ENCODE assay signal across 10 cellular contexts in the genomic region with DNA sequence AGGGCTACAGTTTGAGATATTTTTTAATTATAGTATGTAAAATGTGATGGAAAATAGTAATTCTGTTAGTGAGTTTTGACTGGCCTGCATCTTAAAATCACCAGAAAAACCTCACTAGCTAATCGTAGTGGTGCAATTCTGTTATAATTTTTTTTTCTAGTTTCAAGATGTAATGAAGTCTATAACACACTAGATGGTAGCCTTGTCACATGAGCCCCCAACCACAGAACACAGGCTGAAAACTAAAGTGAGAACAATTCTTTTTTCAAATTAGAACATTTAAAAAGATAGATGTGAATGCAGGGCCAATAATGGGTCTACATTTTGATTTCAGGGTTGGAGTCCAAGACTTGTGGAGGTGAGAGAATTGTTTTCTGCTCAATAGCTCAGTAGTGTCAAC.
A peak's percentile ranks its signal among the peaks of the same experiment; 100 is the strongest.
DNase-seq lines count a peak whose midpoint lies in the region; ATAC-seq and TF ChIP-seq lines count a peak whose summit lies in the region.
"Had no signal": no experiment of that assay in that cellular context is flagged by ENCODE, and none has a peak within 500 bp of the region (broad histone marks: within the 10 kb centered on the region; RNA-seq: fewer than 3 reads in every experiment).

No MANE protein-coding gene starts in this region.

- no peaks in the 10 kb centered on the region for H3K36me3 ChIP-seq in adrenal gland (replicated peaks in 1 of 2)
- H3K36me3 ChIP-seq in neural progenitor cell: no peaks in the 10 kb centered on the region

- H3K4me1 Mint-ChIP-seq in neural progenitor cell (no peaks in the 10 kb centered on the region), endothelial cell (ENCODE audit: unreplicated experiment) (no peaks in the 10 kb centered on the region)

- H3K27ac ChIP-seq in adrenal gland: no peak overlapping the region
- no peak overlapping the region for H3K27ac ChIP-seq in neural progenitor cell
- H3K27ac ChIP-seq in right cardiac atrium (ENCODE audit: low read length): no peak overlapping the region

- H3K4me3 ChIP-seq in adrenal gland (no peak overlapping the region), neural progenitor cell (no peak overlapping the region), right cardiac atrium (ENCODE audit: low read length) (no peak overlapping the region)

- WGBS in adrenal gland, 4 donors: 11 to 20% (median 13%) methylated on average over 1 of the region's 1 CpG
- 16% methylated on average over 1 of the region's 1 CpG for WGBS in right cardiac atrium

- H3K9me3 Mint-ChIP-seq in neural progenitor cell: peaks cover 3% of the 10 kb centered on the region
- no peaks in the 10 kb centered on the region for H3K9me3 Mint-ChIP-seq in endothelial cell (ENCODE audit: unreplicated experiment)

- DNase-seq in G401 (ENCODE audit: low spot score) (peak; percentile 17), adrenal gland (peak in 1 of 7 donors; percentile 23), neural progenitor cell (ENCODE audit: low spot score) (peak; percentile 23), endothelial cell (ENCODE audit: low spot score) (no peak), right cardiac atrium (no peak)
- DNase-seq in activated effector memory CD4-positive, alpha-beta T cell treated with Interleukin-2 at 50 U/mL for 16 hours: no peak
- DNase-seq: NCI-H524 treated with DMSO at 0.1 percent for 48 hours; stimulated activated CD4-positive, alpha-beta T cell treated with anti-CD3 and anti-CD28 coated beads, Interleukin-2, amount 100 ng/mL, for 24 hours had no signal

- no peak for TF ChIP-seq POLR2A in adrenal gland (IDR thresholded peaks at IDR 0.05)

- in situ Hi-C loops in G401 (cut with HindIII; ENCODE audit: low sequenced_read_pairs): no loop called here

- H3K36me3 Mint-ChIP-seq in neural progenitor cell (no peaks in the 10 kb centered on the region), endothelial cell (ENCODE audit: low read depth, unreplicated experiment) (no peaks in the 10 kb centered on the region)

- H3K9ac ChIP-seq in neural progenitor cell: no peak overlapping the region

- no peak overlapping the region for H3K4me2 ChIP-seq in neural progenitor cell

- no peaks in the 10 kb centered on the region for H4K20me1 ChIP-seq in neural progenitor cell (ENCODE audit: low read depth)

- H3K27me3 ChIP-seq in adrenal gland (no peaks in the 10 kb centered on the region), neural progenitor cell (no peaks in the 10 kb centered on the region), right cardiac atrium (ENCODE audit: control insufficient read depth, insufficient read depth) (no peaks in the 10 kb centered on the region)

- intact Hi-C loops in adrenal gland (cut with DNase I): loop anchor here in 1 of 2 donors (10.0 kb wide), 1 partner anchor 480 kb away; no protein-coding TSS in a partner anchor
- intact Hi-C loops in right cardiac atrium (cut with DNase I): no loop called here

- H3K4me1 ChIP-seq in adrenal gland (replicated peaks in 1 of 2) (no peaks in the 10 kb centered on the region), neural progenitor cell (no peaks in the 10 kb centered on the region), right cardiac atrium (ENCODE audit: control insufficient read depth, insufficient read depth, low read length) (no peaks in the 10 kb centered on the region)

- no peak overlapping the region for H3K27ac Mint-ChIP-seq in neural progenitor cell
- no peak overlapping the region for H3K27ac Mint-ChIP-seq in endothelial cell (ENCODE audit: unreplicated experiment)

- H2AFZ ChIP-seq in neural progenitor cell (replicated peaks): no peak overlapping the region

- H3K9me3 ChIP-seq in adrenal gland (replicated peaks in 1 of 3) (no peaks in the 10 kb centered on the region), neural progenitor cell (ENCODE audit: low read depth) (no peaks in the 10 kb centered on the region), right cardiac atrium (ENCODE audit: control insufficient read depth, low read length) (no peaks in the 10 kb centered on the region)

- no peaks in the 10 kb centered on the region for H3K27me3 Mint-ChIP-seq in neural progenitor cell (ENCODE audit: insufficient read depth, low read depth)
- H3K27me3 Mint-ChIP-seq in endothelial cell (ENCODE audit: unreplicated experiment): no peaks in the 10 kb centered on the region

- peak; percentile 42 for TF ChIP-seq CTCF in LNCAP (IDR thresholded peaks at IDR 0.05)
- TF ChIP-seq CTCF in adrenal gland (IDR thresholded peaks at IDR 0.05): peak in 5 of 6 experiments; percentile 24 to 60 (median 48)
- TF ChIP-seq CTCF in neural progenitor cell (IDR thresholded peaks at IDR 0.05): peak; percentile 73
- TF ChIP-seq CTCF in endothelial cell (IDR thresholded peaks at IDR 0.05; ENCODE audit: unreplicated experiment): no peak

- ATAC-seq in right cardiac atrium (no peak), HG02798 (IDR thresholded peaks at IDR 0.05; ENCODE audit: poor library complexity, unreplicated experiment) (no peak)

- no peaks in the 10 kb centered on the region for H3F3A ChIP-seq in neural progenitor cell (ENCODE audit: low read depth)

- H3K4me3 Mint-ChIP-seq in neural progenitor cell: no peak overlapping the region
- no peak overlapping the region for H3K4me3 Mint-ChIP-seq in endothelial cell (ENCODE audit: unreplicated experiment)

- no peaks in the 10 kb centered on the region for H3K79me2 ChIP-seq in neural progenitor cell (ENCODE audit: low read depth)

Comparison
In these comparisons a context has a peak if more than half of its experiments do, and no peak if none do; other contexts are left out.
1. DNase-seq: peak in G401 (single experiment) and neural progenitor cell (single experiment); none in endothelial cell (single experiment), activated effector memory CD4-positive, alpha-beta T cell treated with Interleukin-2 at 50 U/mL for 16 hours (single experiment) and right cardiac atrium (0 of 3).